ENCODE assay signal across 28 cellular contexts in the genomic region with DNA sequence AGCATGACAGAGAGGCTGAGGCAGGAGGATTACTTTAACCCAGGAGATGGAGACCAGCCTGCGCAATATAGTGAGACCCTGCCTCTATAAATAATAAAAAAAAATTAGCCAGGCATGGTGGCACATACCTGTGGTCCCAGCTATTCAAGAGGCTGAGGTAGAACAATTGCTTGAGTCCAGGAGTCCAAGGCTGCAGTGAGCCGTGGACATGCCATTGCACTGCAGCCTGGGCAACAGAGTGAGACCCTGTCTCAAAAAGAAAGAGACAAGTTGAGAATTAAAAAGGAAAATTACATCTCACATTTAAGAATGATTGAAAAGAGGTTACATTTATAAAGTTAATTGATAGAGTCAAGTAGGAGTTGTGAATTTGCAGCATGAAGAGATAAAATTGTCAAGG.
"Had no signal": no experiment of that assay in that cellular context is flagged by ENCODE, and none has a peak within 500 bp of the region (broad histone marks: within the 10 kb centered on the region; RNA-seq: fewer than 3 reads in every experiment).

No MANE protein-coding gene starts in this region.

- H3K4me3 ChIP-seq: body of pancreas, cardiac muscle cell, coronary artery, heart left ventricle, ovary, sigmoid colon, thoracic aorta, uterus had no signal

- H3K4me1 Mint-ChIP-seq: stimulated activated effector memory CD8-positive, alpha-beta T cell treated with anti-CD3 and anti-CD28 coated beads, Interleukin-12 subunit alpha, Interleukin-12 subunit beta, amount 100 ng/mL, for 72 hours had no signal

- H3K27me3 Mint-ChIP-seq: activated B cell treated with CpG ODN at 0.5 μM for 24 hours; activated naive CD8-positive, alpha-beta T cell; progenitor cell of endocrine pancreas; stimulated activated naive CD8-positive, alpha-beta T cell treated with anti-CD3 and anti-CD28 coated beads, Interleukin-15, Interleukin-2, amounts not matched to agents 100 ng/mL and 50 ng/mL, for 24 hours; type B pancreatic cell had no signal

- H3K36me3 ChIP-seq: cardiac muscle cell, heart left ventricle, neutrophil, ovary, sigmoid colon, thoracic aorta, uterus had no signal

- ATAC-seq: natural killer cell treated with Interleukin-12 subunit alpha and Interleukin-12 subunit beta and Interleukin-15 and Interleukin-18, amount 100 ng/mL, for 72 hours had no signal

- H3K27me3 ChIP-seq: body of pancreas, cardiac muscle cell, dorsolateral prefrontal cortex, heart left ventricle, ovary, sigmoid colon, uterus had no signal

- DNase-seq: activated B cell treated with CpG ODN at 0.5 μM for 24 hours; activated CD4-positive, alpha-beta T cell treated with anti-CD3 and anti-CD28 coated beads, Interleukin-2, amount 50 U/mL, for 1 hour; activated CD8-positive, alpha-beta T cell treated with anti-CD3 and anti-CD28 coated beads, Interleukin-2, amount 10 ng/mL, durations not matched to agents 7 days and 5 days; activated effector memory CD4-positive, alpha-beta T cell treated with Interleukin-2 at 50 U/mL for 16 hours; activated naive CD4-positive, alpha-beta T cell treated with Interleukin-2 at 50 U/mL for 16 hours; body of pancreas; cerebellar nuclear complex; dorsolateral prefrontal cortex; effector memory CD4-positive, alpha-beta T cell; erythroblast; foreskin fibroblast; heart left ventricle; immature natural killer cell; kidney; ovary; sigmoid colon; stimulated activated CD4-positive, alpha-beta T cell treated with anti-CD3 and anti-CD28 coated beads, Interleukin-4, amount 100 ng/mL, for 24 hours; uterus had no signal

- H3K9me3 ChIP-seq: body of pancreas, heart left ventricle, neutrophil, ovary, sigmoid colon, thoracic aorta, uterus had no signal

- H3K27ac Mint-ChIP-seq: activated B cell treated with CpG ODN at 0.5 μM for 24 hours; activated CD8-positive, alpha-beta T cell treated with anti-CD3 and anti-CD28 coated beads, Interleukin-2, amount 10 ng/mL, durations not matched to agents 7 days and 5 days; activated naive CD8-positive, alpha-beta T cell; immature natural killer cell; natural killer cell treated with Interleukin-12 subunit alpha and Interleukin-12 subunit beta and Interleukin-15 and Interleukin-18, amount 100 ng/mL, for 72 hours; progenitor cell of endocrine pancreas; stimulated activated effector memory CD8-positive, alpha-beta T cell treated with anti-CD3 and anti-CD28 coated beads, Interleukin-12 subunit alpha, Interleukin-12 subunit beta, amount 100 ng/mL, for 72 hours; stimulated activated naive CD8-positive, alpha-beta T cell treated with anti-CD3 and anti-CD28 coated beads, Interleukin-15, Interleukin-2, amounts not matched to agents 100 ng/mL and 50 ng/mL, for 24 hours; type B pancreatic cell had no signal

- H3K9me3 Mint-ChIP-seq: activated B cell treated with CpG ODN at 0.5 μM for 24 hours; immature natural killer cell; natural killer cell treated with Interleukin-12 subunit alpha and Interleukin-12 subunit beta and Interleukin-15 and Interleukin-18, amount 100 ng/mL, for 72 hours; stimulated activated effector memory CD8-positive, alpha-beta T cell treated with anti-CD3 and anti-CD28 coated beads, Interleukin-12 subunit alpha, Interleukin-12 subunit beta, amount 100 ng/mL, for 72 hours; stimulated activated naive CD8-positive, alpha-beta T cell treated with anti-CD3 and anti-CD28 coated beads, Interleukin-15, Interleukin-2, amounts not matched to agents 100 ng/mL and 50 ng/mL, for 24 hours; type B pancreatic cell had no signal

- H3K27ac ChIP-seq: body of pancreas, cardiac muscle cell, coronary artery, dorsolateral prefrontal cortex, heart left ventricle, neutrophil, ovary, sigmoid colon, thoracic aorta, uterus had no signal

- H3K4me3 Mint-ChIP-seq: activated B cell treated with CpG ODN at 0.5 μM for 24 hours; activated CD8-positive, alpha-beta T cell treated with anti-CD3 and anti-CD28 coated beads, Interleukin-2, amount 10 ng/mL, durations not matched to agents 7 days and 5 days; activated naive CD8-positive, alpha-beta T cell; immature natural killer cell; natural killer cell treated with Interleukin-12 subunit alpha and Interleukin-12 subunit beta and Interleukin-15 and Interleukin-18, amount 100 ng/mL, for 72 hours; stimulated activated effector memory CD8-positive, alpha-beta T cell treated with anti-CD3 and anti-CD28 coated beads, Interleukin-12 subunit alpha, Interleukin-12 subunit beta, amount 100 ng/mL, for 72 hours; stimulated activated naive CD8-positive, alpha-beta T cell treated with anti-CD3 and anti-CD28 coated beads, Interleukin-15, Interleukin-2, amounts not matched to agents 100 ng/mL and 50 ng/mL, for 24 hours; type B pancreatic cell had no signal

- H3K36me3 Mint-ChIP-seq: activated naive CD8-positive, alpha-beta T cell; immature natural killer cell; natural killer cell treated with Interleukin-12 subunit alpha and Interleukin-12 subunit beta and Interleukin-15 and Interleukin-18, amount 100 ng/mL, for 72 hours; stimulated activated effector memory CD8-positive, alpha-beta T cell treated with anti-CD3 and anti-CD28 coated beads, Interleukin-12 subunit alpha, Interleukin-12 subunit beta, amount 100 ng/mL, for 72 hours; type B pancreatic cell had no signal
